Comparison of ENCODE assay signal across 4 cellular contexts in the genomic region with DNA sequence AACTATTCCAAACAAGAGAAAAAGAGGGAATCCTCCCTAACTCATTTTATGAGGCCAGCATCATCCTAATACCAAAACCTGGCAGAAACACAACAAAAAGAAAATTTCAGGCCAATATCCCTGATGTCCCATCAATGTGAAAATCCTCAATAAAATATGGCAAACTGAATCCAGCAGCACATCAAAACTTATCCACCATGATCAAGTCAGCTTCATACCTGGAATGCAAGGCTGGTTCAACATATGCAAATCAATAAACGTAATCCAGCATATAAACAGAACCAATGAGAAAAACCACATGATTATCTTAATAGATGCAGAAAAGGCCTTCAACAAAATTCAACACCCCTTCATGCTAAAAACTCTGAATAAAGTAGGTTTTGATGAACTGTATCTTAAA. TPM values are rescaled to one million over a fixed set of nuclear protein-coding genes. Genes with fewer than 3 reads are reported as not detected.
"Had no signal": no experiment of that assay in that cellular context is flagged by ENCODE, and none has a peak within 500 bp of the region (broad histone marks: within the 10 kb centered on the region; RNA-seq: fewer than 3 reads in every experiment).

No MANE protein-coding gene starts in this region.

RNA-seq across cellular contexts. Expression of gene CST7, which starts 2.7 kb away (rescaled TPM):
- total RNA-seq: dermis microvascular lymphatic vessel endothelial cell, endodermal cell, glomerular endothelial cell, mammary epithelial cell had no signal
